31 cellular contexts compared by ENCODE assay signal in the genomic region with DNA sequence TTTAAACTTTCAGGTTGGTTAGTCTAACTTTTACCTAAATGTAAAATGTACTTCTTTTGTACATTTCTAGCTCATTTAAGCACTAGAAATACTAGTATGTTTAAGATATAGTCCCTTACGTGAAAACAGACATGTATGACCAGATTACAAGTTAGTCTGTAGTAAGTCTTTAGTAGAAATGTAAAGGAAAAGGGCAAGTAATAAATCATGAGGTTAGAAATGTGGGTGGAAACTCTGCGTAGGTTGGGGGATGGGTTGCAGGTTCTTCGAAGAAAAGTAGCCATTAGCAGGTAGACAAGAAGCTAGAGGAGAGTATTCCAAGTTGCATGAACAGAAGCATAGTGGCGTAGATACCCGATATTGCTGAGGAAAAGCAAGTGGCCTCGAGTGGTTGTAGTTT. TPM values are rescaled to one million over a fixed set of nuclear protein-coding genes. Genes with fewer than 3 reads are reported as not detected.
"Had no signal": no experiment of that assay in that cellular context is flagged by ENCODE, and none has a peak within 500 bp of the region (broad histone marks: within the 10 kb centered on the region; RNA-seq: fewer than 3 reads in every experiment).

No MANE protein-coding gene starts in this region.

- H3K9me3 ChIP-seq: left lung, lower lobe of right lung, neutrophil, psoas muscle, right lobe of liver, tibial nerve, upper lobe of left lung, vagina had no signal

- H3K27me3 ChIP-seq: left lung, neural progenitor cell, right lobe of liver, tibial nerve, upper lobe of left lung, vagina had no signal

- H3K4me3 ChIP-seq: left lung, lower lobe of right lung, neural progenitor cell, psoas muscle, right lobe of liver, smooth muscle cell, tibial nerve, upper lobe of left lung, vagina had no signal

- FAIRE-seq: islet of Langerhans, kidney had no signal

- H3K9ac ChIP-seq: neural progenitor cell, parathyroid adenoma had no signal

- H3K79me2 ChIP-seq: parathyroid adenoma had no signal

- H3K4me2 ChIP-seq: neural progenitor cell, smooth muscle cell had no signal

- H3K4me1 ChIP-seq: left lung, lower lobe of right lung, neural progenitor cell, parathyroid adenoma, psoas muscle, right lobe of liver, upper lobe of left lung, vagina had no signal

- H2AFZ ChIP-seq: neural progenitor cell, parathyroid adenoma had no signal

- DNase-seq: hypothalamus; immature natural killer cell; kidney; left colon; left lung; lower lobe of right lung; mammary epithelial cell; midbrain; naive thymus-derived CD8-positive, alpha-beta T cell; nephron progenitor cell; occipital lobe; psoas muscle; right lobe of liver; stimulated activated CD4-positive, alpha-beta T cell treated with anti-CD3 and anti-CD28 coated beads, Interleukin-1b, Interleukin-23, amount 100 ng/mL, for 48 hours; stimulated activated CD4-positive, alpha-beta T cell treated with anti-CD3 and anti-CD28 coated beads, Interleukin-2, amount 100 ng/mL, for 48 hours; stimulated activated CD4-positive, alpha-beta T cell treated with anti-CD3 and anti-CD28 coated beads, Interleukin-4, amount 100 ng/mL, for 4 hours; stimulated activated CD8-positive, alpha-beta memory T cell treated with anti-CD3 and anti-CD28 coated beads, Interleukin-4, amount 100 ng/mL, for 48 hours; stimulated activated naive CD4-positive, alpha-beta T cell treated with Interleukin-2 at 50 U/mL for 16 hours; stimulated activated naive CD8-positive, alpha-beta T cell treated with anti-CD3 and anti-CD28 coated beads, Interleukin-15, amount 100 ng/mL, for 72 hours; substantia nigra; upper lobe of left lung had no signal

- H3K27ac ChIP-seq: left lung, lower lobe of right lung, neural progenitor cell, neutrophil, parathyroid adenoma, psoas muscle, right lobe of liver, tibial nerve, upper lobe of left lung, vagina had no signal

- H3K36me3 ChIP-seq: left lung, lower lobe of right lung, neural progenitor cell, neutrophil, right lobe of liver, tibial nerve, upper lobe of left lung, vagina had no signal

- ATAC-seq: left colon; left lung; lower lobe of right lung; naive thymus-derived CD8-positive, alpha-beta T cell; psoas muscle; right lobe of liver; stimulated activated memory B cell treated with anti-CD40 and anti-IgM and Interleukin-4, amounts not matched to agents 10 μg/mL and 1 μg/mL and 100 μg/mL, for 72 hours; stimulated activated naive CD8-positive, alpha-beta T cell treated with anti-CD3 and anti-CD28 coated beads, Interleukin-15, amount 100 ng/mL, for 72 hours had no signal

RNA-seq across cellular contexts. Expression of a gene that starts 53.5 kb away (rescaled TPM):
- total RNA-seq: mesenteric fat pad, psoas muscle, skeletal muscle tissue had no signal
- polyA plus RNA-seq: immature natural killer cell; naive thymus-derived CD8-positive, alpha-beta T cell had no signal
